In genomic region chr17:75897076-75898019, GRCh38 we compare ENCODE assay signal across 8 cellular contexts. TPM values are rescaled to one million over a fixed set of nuclear protein-coding genes. Genes with fewer than 3 reads are reported as not detected.
DNase-seq lines count a peak whose midpoint lies in the region; ATAC-seq and TF ChIP-seq lines count a peak whose summit lies in the region.

No MANE protein-coding gene starts in this region.

- peaks cover 23% of the 10 kb centered on the region for H3K4me1 ChIP-seq in testis

- POLR2A ChIA-PET in activated CD4-positive, alpha-beta T cell treated with anti-CD3 and anti-CD28 coated beads for 36 hours (lab: Charles Lee) = interaction anchor here (0.5 to 1.3 kb wide), 4 partner anchors 20 to 873 kb away, joined by 3 to 4 read pairs (median 3); no protein-coding TSS in a partner anchor
- POLR2A ChIA-PET in activated naive CD8-positive, alpha-beta T cell treated with anti-CD3 and anti-CD28 coated beads, Interleukin-2, amount 10 ng/mL, durations not matched to agents 7 days and 5 days (lab: Charles Lee) = interaction anchor here (0.5 to 5.4 kb wide), 18 partner anchors 8 to 178 kb away, joined by 3 to 68 read pairs (median 6); partner anchors contain the start of genes ACOX1, GALR2, SRP68 and TEN1

- H3K36me3 Mint-ChIP-seq in activated CD4-positive, alpha-beta T cell treated with anti-CD3 and anti-CD28 coated beads for 36 hours (ENCODE audit: low read depth) = peaks cover 14% of the 10 kb centered on the region
- no peaks in the 10 kb centered on the region for H3K36me3 Mint-ChIP-seq in activated naive CD8-positive, alpha-beta T cell treated with anti-CD3 and anti-CD28 coated beads, Interleukin-2, amount 10 ng/mL, durations not matched to agents 7 days and 5 days

- H3K36me3 ChIP-seq in testis (ENCODE audit: low read depth, missing control alignments) = no peaks in the 10 kb centered on the region

- WGBS in testis, 2 donors = 30 to 37% methylated on average over 14 to 43 of the region's 45 CpGs

- CTCF ChIA-PET in activated CD4-positive, alpha-beta T cell treated with anti-CD3 and anti-CD28 coated beads for 36 hours (lab: Charles Lee) = interaction anchor here (0.7 to 3.6 kb wide), 12 partner anchors 18 to 144 kb away, joined by 3 to 17 read pairs (median 5); partner anchors contain the start of genes TRIM47 and WBP2

- no peak for ATAC-seq in activated CD4-positive, alpha-beta T cell treated with anti-CD3 and anti-CD28 coated beads for 36 hours
- ATAC-seq in activated naive CD8-positive, alpha-beta T cell treated with anti-CD3 and anti-CD28 coated beads, Interleukin-2, amount 10 ng/mL, durations not matched to agents 7 days and 5 days (ENCODE audit: low read depth) = no peak
- no peak for ATAC-seq in left colon

- peak overlapping the region; percentile 67 to 82 for H3K4me3 ChIP-seq in testis

- no peak for TF ChIP-seq CTCF in testis (IDR thresholded peaks at IDR 0.05)

- intact Hi-C loops in activated CD4-positive, alpha-beta T cell treated with anti-CD3 and anti-CD28 coated beads for 36 hours (cut with DNase I, micrococcal nuclease) = loop anchor here (1.0 to 2.0 kb wide), 6 partner anchors 21 to 487 kb away; partner anchors contain the start of genes ACOX1 (in 1 of the 2), FBF1 (in 1 of the 2), GALK1 (in 1 of the 2) and SPHK1 (in 1 of the 2)
- intact Hi-C loops in left colon (cut with DNase I, micrococcal nuclease) (no loop called here), testis (cut with DNase I; ENCODE audit: low total_unique reads) (no loop called here)

- no peaks in the 10 kb centered on the region for H3K9me3 ChIP-seq in testis

- peak overlapping the region; percentile 72 for H3K27ac Mint-ChIP-seq in activated CD4-positive, alpha-beta T cell treated with anti-CD3 and anti-CD28 coated beads for 36 hours
- H3K27ac Mint-ChIP-seq in activated naive CD8-positive, alpha-beta T cell treated with anti-CD3 and anti-CD28 coated beads, Interleukin-2, amount 10 ng/mL, durations not matched to agents 7 days and 5 days = peak overlapping the region; percentile 67

- H3K27ac ChIP-seq in testis = peak overlapping the region; percentile 85 to 89

- TF ChIP-seq POLR2A in testis (IDR thresholded peaks at IDR 0.05) = peak; percentile 1

- peaks cover 19% of the 10 kb centered on the region for H3K4me1 Mint-ChIP-seq in activated CD4-positive, alpha-beta T cell treated with anti-CD3 and anti-CD28 coated beads for 36 hours
- H3K4me1 Mint-ChIP-seq in activated naive CD8-positive, alpha-beta T cell treated with anti-CD3 and anti-CD28 coated beads, Interleukin-2, amount 10 ng/mL, durations not matched to agents 7 days and 5 days = peaks cover 18% of the 10 kb centered on the region

- H3K4me3 Mint-ChIP-seq in activated CD4-positive, alpha-beta T cell treated with anti-CD3 and anti-CD28 coated beads for 36 hours = peak overlapping the region; percentile 56
- H3K4me3 Mint-ChIP-seq in activated naive CD8-positive, alpha-beta T cell treated with anti-CD3 and anti-CD28 coated beads, Interleukin-2, amount 10 ng/mL, durations not matched to agents 7 days and 5 days = peak overlapping the region; percentile 73

- H3K27me3 ChIP-seq in testis = no peaks in the 10 kb centered on the region

- H3K9me3 Mint-ChIP-seq in activated CD4-positive, alpha-beta T cell treated with anti-CD3 and anti-CD28 coated beads for 36 hours (ENCODE audit: low read depth) = no peaks in the 10 kb centered on the region
- H3K9me3 Mint-ChIP-seq in activated naive CD8-positive, alpha-beta T cell treated with anti-CD3 and anti-CD28 coated beads, Interleukin-2, amount 10 ng/mL, durations not matched to agents 7 days and 5 days = no peaks in the 10 kb centered on the region

- no peaks in the 10 kb centered on the region for H3K27me3 Mint-ChIP-seq in activated CD4-positive, alpha-beta T cell treated with anti-CD3 and anti-CD28 coated beads for 36 hours
- H3K27me3 Mint-ChIP-seq in activated naive CD8-positive, alpha-beta T cell treated with anti-CD3 and anti-CD28 coated beads, Interleukin-2, amount 10 ng/mL, durations not matched to agents 7 days and 5 days = no peaks in the 10 kb centered on the region

- DNase-seq in activated CD4-positive, alpha-beta T cell treated with anti-CD3 and anti-CD28 coated beads for 36 hours = no peak
- DNase-seq in activated CD4-positive, alpha-beta T cell treated with anti-CD3 and anti-CD28 coated beads, Interleukin-2, amount 50 U/mL, for 4 hours = no peak
- DNase-seq in activated naive CD8-positive, alpha-beta T cell treated with anti-CD3 and anti-CD28 coated beads, Interleukin-2, amount 10 ng/mL, durations not matched to agents 7 days and 5 days = no peak
- DNase-seq in left colon (peak; percentile 52 to 54), testis (no peak), DMS 273 treated with DMSO at 0.1 percent for 48 hours (lab: John Stamatoyannopoulos, UW) (no peak), NCI-H2196 (lab: John Stamatoyannopoulos, UW; ENCODE audit: unreplicated experiment) (no peak), NCI-H510A (lab: John Stamatoyannopoulos, UW) (no peak)

RNA-seq across cellular contexts. Expression of gene TRIM65, which starts 0.6 kb away (rescaled TPM):
- total RNA-seq in activated CD4-positive, alpha-beta T cell treated with anti-CD3 and anti-CD28 coated beads for 36 hours = 10 to 100 TPM; 28.9 to 31.9 TPM
- 10 to 100 TPM; 35.3 to 36.3 TPM for total RNA-seq in activated naive CD8-positive, alpha-beta T cell treated with anti-CD3 and anti-CD28 coated beads, Interleukin-2, amount 10 ng/mL, durations not matched to agents 7 days and 5 days
- total RNA-seq in left colon = 10 to 100 TPM; 15.0 to 18.7 TPM
- total RNA-seq in testis = 10 to 100 TPM; 23.4 to 25.5 TPM
- 8.6 TPM for polyA plus RNA-seq in testis (ENCODE audit: insufficient read depth, low read depth, low replicate concordance)

RNA-seq across cellular contexts. Expression of gene MRPL38, which starts 7.3 kb away (rescaled TPM):
- 100 to 1,000 TPM in 1 of 2 experiments, 10 to 100 TPM in 1; 98.0 to 115 TPM for total RNA-seq in activated CD4-positive, alpha-beta T cell treated with anti-CD3 and anti-CD28 coated beads for 36 hours
- total RNA-seq in activated naive CD8-positive, alpha-beta T cell treated with anti-CD3 and anti-CD28 coated beads, Interleukin-2, amount 10 ng/mL, durations not matched to agents 7 days and 5 days = 100 to 1,000 TPM; 111 to 119 TPM
- total RNA-seq in left colon (100 to 1,000 TPM in 1 of 2 donors, 10 to 100 TPM in 1; 84.2 to 111 TPM), testis (10 to 100 TPM; 88.2 to 88.7 TPM)
- 101 TPM for polyA plus RNA-seq in testis (ENCODE audit: insufficient read depth, low read depth, low replicate concordance)

RNA-seq across cellular contexts. Expression of gene TRIM47, which starts 19.0 kb away (rescaled TPM):
- total RNA-seq in activated CD4-positive, alpha-beta T cell treated with anti-CD3 and anti-CD28 coated beads for 36 hours = 10 to 100 TPM; 13.4 to 19.9 TPM
- total RNA-seq in activated naive CD8-positive, alpha-beta T cell treated with anti-CD3 and anti-CD28 coated beads, Interleukin-2, amount 10 ng/mL, durations not matched to agents 7 days and 5 days = 10 to 100 TPM; 23.2 to 27.9 TPM
- 10 to 100 TPM; 44.8 to 61.8 TPM for total RNA-seq in left colon
- 10 to 100 TPM; 43.5 to 48.6 TPM for total RNA-seq in testis
- 18.3 TPM for polyA plus RNA-seq in testis (ENCODE audit: insufficient read depth, low read depth, low replicate concordance)

RNA-seq across cellular contexts. Expression of gene WBP2, which starts 42.2 kb away (rescaled TPM):
- 10 to 100 TPM; 68.7 to 74.1 TPM for total RNA-seq in activated CD4-positive, alpha-beta T cell treated with anti-CD3 and anti-CD28 coated beads for 36 hours
- total RNA-seq in activated naive CD8-positive, alpha-beta T cell treated with anti-CD3 and anti-CD28 coated beads, Interleukin-2, amount 10 ng/mL, durations not matched to agents 7 days and 5 days = 100 to 1,000 TPM; 107 TPM
- 100 to 1,000 TPM in 1 of 2 donors, 10 to 100 TPM in 1; 96.5 to 105 TPM for total RNA-seq in left colon
- total RNA-seq in testis = 100 to 1,000 TPM in 1 of 2 donors, 10 to 100 TPM in 1; 96.1 to 127 TPM
- 217 TPM for polyA plus RNA-seq in testis (ENCODE audit: insufficient read depth, low read depth, low replicate concordance)

RNA-seq across cellular contexts. Expression of gene FBF1, which starts 43.5 kb away (rescaled TPM):
- total RNA-seq in activated CD4-positive, alpha-beta T cell treated with anti-CD3 and anti-CD28 coated beads for 36 hours = 10 to 100 TPM; 16.2 to 18.0 TPM
- total RNA-seq in activated naive CD8-positive, alpha-beta T cell treated with anti-CD3 and anti-CD28 coated beads, Interleukin-2, amount 10 ng/mL, durations not matched to agents 7 days and 5 days = 10 to 100 TPM; 28.5 to 36.0 TPM
- total RNA-seq in left colon = 1 to 10 TPM; 5.2 to 5.5 TPM
- total RNA-seq in testis = 100 to 1,000 TPM in 1 of 2 donors, 10 to 100 TPM in 1; 81.1 to 119 TPM
- polyA plus RNA-seq in testis (ENCODE audit: insufficient read depth, low read depth, low replicate concordance) = 85.4 TPM

Comparison
In these comparisons a context has a peak if more than half of its experiments do, and no peak if none do; other contexts are left out.
1. DNase-seq: peak in left colon (2 of 2); none in activated CD4-positive, alpha-beta T cell treated with anti-CD3 and anti-CD28 coated beads for 36 hours (single experiment), activated CD4-positive, alpha-beta T cell treated with anti-CD3 and anti-CD28 coated beads, Interleukin-2, amount 50 U/mL, for 4 hours (0 of 2), activated naive CD8-positive, alpha-beta T cell treated with anti-CD3 and anti-CD28 coated beads, Interleukin-2, amount 10 ng/mL, durations not matched to agents 7 days and 5 days (single experiment), testis (single experiment), DMS 273 treated with DMSO at 0.1 percent for 48 hours (single experiment), NCI-H2196 (single experiment) and NCI-H510A (single experiment).
2. intact Hi-C loops: an anchor here in activated CD4-positive, alpha-beta T cell treated with anti-CD3 and anti-CD28 coated beads for 36 hours (1.0 to 2.0 kb wide); none called in left colon and testis.